Comparison of ENCODE assay signal across 29 cellular contexts in genomic region chr9:124496075-124496893, GRCh38. TPM values are rescaled to one million over a fixed set of nuclear protein-coding genes. Genes with fewer than 3 reads are reported as not detected.
DNase-seq lines count a peak whose midpoint lies in the region; ATAC-seq and TF ChIP-seq lines count a peak whose summit lies in the region.
"Had no signal": no experiment of that assay in that cellular context is flagged by ENCODE, and none has a peak within 500 bp of the region (broad histone marks: within the 10 kb centered on the region; RNA-seq: fewer than 3 reads in every experiment).

No MANE protein-coding gene starts in this region.

- H3K27me3 ChIP-seq in SK-N-SH (ENCODE audit: insufficient read depth) (peaks cover 14% of the 10 kb centered on the region), HAP-1 (ENCODE audit: low read depth) (no peaks in the 10 kb centered on the region; the same call in 1 of the 2 replicates)
- H3K27me3 ChIP-seq in CD4-positive, CD25-positive, alpha-beta regulatory T cell (ENCODE audit: control insufficient read depth, insufficient read depth, low read length), result no peaks in the 10 kb centered on the region

- no peaks in the 10 kb centered on the region for H3K9me2 ChIP-seq in SK-N-SH

- no peak overlapping the region for H3K4me2 ChIP-seq in SK-N-SH
- H3K4me2 ChIP-seq: GM23338 had no signal

- no peak for TF ChIP-seq EP300 in SK-N-SH (IDR thresholded peaks at IDR 0.05; ENCODE audit: borderline replicate concordance in 1 of 2, low read depth in 1 of 2, low read length in 1 of 2)

- POLR2A ChIA-PET in SK-N-SH (lab: Yijun Ruan, JAX), result no interaction called here

- H3K4me3 Mint-ChIP-seq in CD4-positive, CD25-positive, alpha-beta regulatory T cell, result peak overlapping the region in 2 of 4 donors; percentile 41 to 72
- H3K4me3 Mint-ChIP-seq in immature natural killer cell, result peak overlapping the region; percentile 41 to 77 (median 61)
- H3K4me3 Mint-ChIP-seq: activated T-helper 17 cell treated with anti-CD3 and anti-CD28 coated beads, Interleukin-2, amount 50 U/mL, for 72 hours; GM23338 had no signal

- H3K4me1 ChIP-seq in SK-N-SH (ENCODE audit: control insufficient read depth in 1 of 2, insufficient read depth in 2 of 2, low read depth in 1 of 2, low read length in 1 of 2) (no peaks in the 10 kb centered on the region), HAP-1 (no peaks in the 10 kb centered on the region)
- H3K4me1 ChIP-seq in CD4-positive, CD25-positive, alpha-beta regulatory T cell (ENCODE audit: control insufficient read depth, insufficient read depth, low read length, poor library complexity, severe bottlenecking), result peaks cover 3% of the 10 kb centered on the region
- H3K4me1 ChIP-seq: breast epithelium, esophagus squamous epithelium, gastrocnemius medialis, upper lobe of right lung had no signal

- H3K9me3 ChIP-seq in SK-N-SH, result no peaks in the 10 kb centered on the region
- H3K9me3 ChIP-seq in CD4-positive, CD25-positive, alpha-beta regulatory T cell (ENCODE audit: control insufficient read depth in 2 of 2, low read length in 2 of 2), result no peaks in the 10 kb centered on the region
- H3K9me3 ChIP-seq in HAP-1, result no peaks in the 10 kb centered on the region
- H3K9me3 ChIP-seq: breast epithelium, esophagus squamous epithelium, gastrocnemius medialis, upper lobe of right lung had no signal

- in situ Hi-C loops in HAP-1 (cut with MboI; ENCODE audit: low sequenced_read_pairs), result no loop called here

- peaks cover 6% of the 10 kb centered on the region for H3K27me3 Mint-ChIP-seq in CD4-positive, CD25-positive, alpha-beta regulatory T cell
- peaks cover 0 to 11% (median 5%) of the 10 kb centered on the region in 3 donors for H3K27me3 Mint-ChIP-seq in immature natural killer cell (ENCODE audit: low read depth in 3 of 3)

- no peak overlapping the region for H3K4me3 ChIP-seq in SK-N-SH (ENCODE audit: low read depth in 2 of 2, low read length in 1 of 2)
- H3K4me3 ChIP-seq in CD4-positive, CD25-positive, alpha-beta regulatory T cell (ENCODE audit: low read depth, low read length), result no peak overlapping the region
- H3K4me3 ChIP-seq in HAP-1, result no peak overlapping the region
- H3K4me3 ChIP-seq: breast epithelium, coronary artery, esophagus squamous epithelium, gastrocnemius medialis, GM23338, SK-N-MC, upper lobe of right lung had no signal

- H4K20me1 ChIP-seq in SK-N-SH (ENCODE audit: insufficient read depth), result no peaks in the 10 kb centered on the region

- H3K36me3 Mint-ChIP-seq in CD4-positive, CD25-positive, alpha-beta regulatory T cell, result no peaks in the 10 kb centered on the region
- H3K36me3 Mint-ChIP-seq in immature natural killer cell, result no peaks in the 10 kb centered on the region

- TF ChIP-seq CTCF in SK-N-SH (IDR thresholded peaks at IDR 0.05), result no peak

- CTCF ChIA-PET in SK-N-SH (lab: Yijun Ruan, JAX), result interaction anchor here (1.3 to 1.5 kb wide), 3 partner anchors 55 to 109 kb away, joined by 3 read pairs; no protein-coding TSS in a partner anchor

- peaks cover 0 to 23% (median 4%) of the 10 kb centered on the region in 4 donors for H3K4me1 Mint-ChIP-seq in CD4-positive, CD25-positive, alpha-beta regulatory T cell
- peaks cover 20 to 21% of the 10 kb centered on the region in 2 donors for H3K4me1 Mint-ChIP-seq in immature natural killer cell

- H3K27ac Mint-ChIP-seq in CD4-positive, CD25-positive, alpha-beta regulatory T cell, result peak overlapping the region; percentile 56 to 82 (median 69)
- peak overlapping the region in 5 of 6 donors; percentile 8 to 89 (median 29) for H3K27ac Mint-ChIP-seq in immature natural killer cell
- H3K27ac Mint-ChIP-seq: activated T-helper 17 cell treated with anti-CD3 and anti-CD28 coated beads, Interleukin-2, amount 50 U/mL, for 72 hours; GM23338 had no signal

- no peaks in the 10 kb centered on the region for H3K36me3 ChIP-seq in SK-N-SH (replicated peaks in 1 of 2; ENCODE audit: control insufficient read depth in 1 of 2, insufficient read depth in 2 of 2, low read length in 1 of 2)
- no peaks in the 10 kb centered on the region for H3K36me3 ChIP-seq in CD4-positive, CD25-positive, alpha-beta regulatory T cell (ENCODE audit: control insufficient read depth, insufficient read depth, low read length)
- H3K36me3 ChIP-seq in HAP-1 (replicated peaks), result no peaks in the 10 kb centered on the region
- H3K36me3 ChIP-seq: breast epithelium, esophagus squamous epithelium, gastrocnemius medialis, upper lobe of right lung had no signal

- H3K79me2 ChIP-seq in SK-N-SH (ENCODE audit: insufficient read depth), result no peaks in the 10 kb centered on the region

- no peaks in the 10 kb centered on the region for H3F3A ChIP-seq in SK-N-SH (replicated peaks; ENCODE audit: insufficient read depth)

- no peak for TF ChIP-seq RAD21 in SK-N-SH (IDR thresholded peaks at IDR 0.05; ENCODE audit: low read length)

- ATAC-seq in SK-N-SH treated with all-trans-retinoic acid at 6 μM for 48 hours, result no peak
- ATAC-seq in CD4-positive, CD25-positive, alpha-beta regulatory T cell (ENCODE audit: low read depth in 2 of 2), result no peak
- ATAC-seq: activated T-helper 17 cell treated with anti-CD3 and anti-CD28 coated beads, Interleukin-2, amount 50 U/mL, for 72 hours; gastrocnemius medialis; GM23338; upper lobe of right lung had no signal

- 68% methylated on average over 14 of the region's 20 CpGs for WGBS in SK-N-SH (ENCODE audit: low lambda C conversion rate)

- no peaks in the 10 kb centered on the region for H3K9me3 Mint-ChIP-seq in CD4-positive, CD25-positive, alpha-beta regulatory T cell
- H3K9me3 Mint-ChIP-seq in immature natural killer cell, result no peaks in the 10 kb centered on the region
- H3K9me3 Mint-ChIP-seq: activated T-helper 17 cell treated with anti-CD3 and anti-CD28 coated beads, Interleukin-2, amount 50 U/mL, for 72 hours; GM23338 had no signal

- no peak overlapping the region for H3K9ac ChIP-seq in SK-N-SH

- H3K27ac ChIP-seq in SK-N-SH (ENCODE audit: low read depth in 2 of 2, low read length in 1 of 2), result no peak overlapping the region
- H3K27ac ChIP-seq in CD4-positive, CD25-positive, alpha-beta regulatory T cell (ENCODE audit: insufficient read depth, low read length, poor library complexity, severe bottlenecking), result no peak overlapping the region
- H3K27ac ChIP-seq: breast epithelium, coronary artery, esophagus squamous epithelium, gastrocnemius medialis, SK-N-MC, upper lobe of right lung had no signal

- no peak overlapping the region for H2AFZ ChIP-seq in SK-N-SH (ENCODE audit: low read depth)
- H2AFZ ChIP-seq: GM23338 had no signal

- peak; percentile 47 for DNase-seq in SK-N-SH
- DNase-seq in CD4-positive, CD25-positive, alpha-beta regulatory T cell, result peak in 1 of 3 donors; percentile 37
- DNase-seq in OCI-M1 (lab: John Stamatoyannopoulos, UW), result peak; percentile 11
- DNase-seq in immature natural killer cell, result peak in 1 of 3 donors; percentile 7
- no peak for DNase-seq in SIG-M5 treated with dmso at 0.1 percent for 504 hours (lab: John Stamatoyannopoulos, UW; ENCODE audit: unreplicated experiment)
- no peak for DNase-seq in SW 1271 (lab: John Stamatoyannopoulos, UW)
- DNase-seq in HAP-1 (ENCODE audit: low spot score in 2 of 2), result no peak
- DNase-seq: 8988T; activated CD4-positive, alpha-beta T cell treated with anti-CD3 and anti-CD28 coated beads for 1 hour; AML-193; amniotic stem cell; Calu3; esophagus squamous epithelium; gastrocnemius medialis; NCI-H1105 treated with DMSO at 0.1 percent for 48 hours; NCI-H2029 treated with DMSO at 0.1 percent for 48 hours; upper lobe of right lung had no signal

TF ChIP-seq in SK-N-SH, 30 proteins besides CTCF, POLR2A, EP300 and RAD21:
- no peak for TF ChIP-seq PBX3 (IDR thresholded peaks at IDR 0.05)

TF ChIP-seq in SK-N-SH treated with all-trans-retinoic acid at 6 μM for 48 hours, 23 proteins besides CTCF, POLR2A, EP300 and RAD21 (continues in another document):
- TF ChIP-seq TOX (CRISPR knock-in tag; IDR thresholded peaks at IDR 0.05; ENCODE audit: borderline replicate concordance) (no peak), ZC3H10 (CRISPR knock-in tag; IDR thresholded peaks at IDR 0.05) (no peak), ESRRG (CRISPR knock-in tag; IDR thresholded peaks at IDR 0.05) (no peak), SNAI2 (CRISPR knock-in tag; IDR thresholded peaks at IDR 0.05) (no peak), PATZ1 (CRISPR knock-in tag; IDR thresholded peaks at IDR 0.05; ENCODE audit: borderline replicate concordance) (no peak), ZNF565 (CRISPR knock-in tag; conservative IDR thresholded peaks at IDR 0.05; ENCODE audit: low read depth) (no peak), ARNTL (CRISPR knock-in tag; IDR thresholded peaks at IDR 0.05; ENCODE audit: borderline replicate concordance, low read depth) (no peak), OSR1 (CRISPR knock-in tag; IDR thresholded peaks at IDR 0.05) (no peak), ZFP30 (CRISPR knock-in tag; IDR thresholded peaks at IDR 0.05) (no peak), PPARA (CRISPR knock-in tag; IDR thresholded peaks at IDR 0.05; ENCODE audit: borderline replicate concordance) (no peak)

RNA-seq across cellular contexts. Expression of gene NR5A1, which starts 10.9 kb away (rescaled TPM):
- not detected in 2 replicates for polyA plus RNA-seq in SK-N-SH (2012; rRNA removed)
- polyA plus RNA-seq in SK-N-SH (2012; cell fraction: cytosol; rRNA removed), result not detected in 2 replicates
- 0.02 and 0.09 TPM in 2 replicates for polyA plus RNA-seq in SK-N-SH (2012; cell fraction: nucleus; rRNA removed)
- total RNA-seq in CD4-positive, CD25-positive, alpha-beta regulatory T cell, result not detected
- not detected for polyA plus RNA-seq in CD4-positive, CD25-positive, alpha-beta regulatory T cell
- not detected for polyA plus RNA-seq in immature natural killer cell
- total RNA-seq: activated T-helper 17 cell treated with anti-CD3 and anti-CD28 coated beads, Interleukin-2, amount 50 U/mL, for 72 hours; breast epithelium; Calu3; Daoy; esophagus squamous epithelium; gastrocnemius medialis; NCI-H460; osteocyte; RPMI7951; upper lobe of right lung had no signal
- polyA plus RNA-seq: GM23338, keratinocyte had no signal

RNA-seq across cellular contexts. Expression of gene ADGRD2, which starts 46.0 kb away (rescaled TPM):
- 0.05 and 0.10 TPM in 2 replicates for polyA plus RNA-seq in SK-N-SH (2012; rRNA removed)
- polyA plus RNA-seq in SK-N-SH (2012; cell fraction: cytosol; rRNA removed), result not detected in 2 replicates
- 0.11 and 0.31 TPM in 2 replicates for polyA plus RNA-seq in SK-N-SH (2012; cell fraction: nucleus; rRNA removed)
- total RNA-seq in CD4-positive, CD25-positive, alpha-beta regulatory T cell, result not detected
- not detected for polyA plus RNA-seq in CD4-positive, CD25-positive, alpha-beta regulatory T cell
- not detected for polyA plus RNA-seq in immature natural killer cell
- total RNA-seq: activated T-helper 17 cell treated with anti-CD3 and anti-CD28 coated beads, Interleukin-2, amount 50 U/mL, for 72 hours; Calu3; gastrocnemius medialis; M059J; NCI-H460; osteocyte; RPMI7951; upper lobe of right lung had no signal
- polyA plus RNA-seq: keratinocyte had no signal

Comparison
In these comparisons a context has a peak if more than half of its experiments do, and no peak if none do; other contexts are left out.
1. DNase-seq: peak in SK-N-SH (single experiment) and OCI-M1 (single experiment); none in SIG-M5 treated with dmso at 0.1 percent for 504 hours (single experiment), SW 1271 (0 of 2) and HAP-1 (0 of 2).